Comparison of ENCODE assay signal across 10 cellular contexts in the genomic region with DNA sequence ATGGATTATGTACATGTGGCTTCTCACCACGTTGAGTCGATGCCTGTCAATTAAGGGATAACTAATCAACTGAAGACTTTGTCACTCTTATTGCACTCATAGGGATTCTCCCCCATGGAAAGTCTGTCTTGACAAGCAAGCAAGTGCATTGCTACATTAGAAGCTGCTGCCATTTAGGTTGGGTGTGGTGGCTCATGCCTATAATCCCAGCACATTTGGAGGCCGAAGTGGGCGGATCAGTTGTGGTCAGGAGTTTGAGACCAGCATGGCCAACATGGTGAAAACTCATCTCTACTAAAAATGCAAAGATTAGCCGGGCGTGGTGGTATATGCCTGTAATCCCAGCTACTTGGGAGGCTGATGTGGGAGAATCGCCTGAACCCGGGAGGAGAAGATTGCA. TPM values are rescaled to one million over a fixed set of nuclear protein-coding genes. Genes with fewer than 3 reads are reported as not detected.
A peak's percentile ranks its signal among the peaks of the same experiment; 100 is the strongest.
DNase-seq lines count a peak whose midpoint lies in the region; ATAC-seq and TF ChIP-seq lines count a peak whose summit lies in the region.
"Had no signal": no experiment of that assay in that cellular context is flagged by ENCODE, and none has a peak within 500 bp of the region (broad histone marks: within the 10 kb centered on the region; RNA-seq: fewer than 3 reads in every experiment).

No MANE protein-coding gene starts in this region.

- TF ChIP-seq CTCF in lower lobe of right lung (IDR thresholded peaks at IDR 0.05), result no peak
- TF ChIP-seq CTCF in tibial artery (IDR thresholded peaks at IDR 0.05), result no peak

- peaks cover 5% of the 10 kb centered on the region for H3K36me3 Mint-ChIP-seq in activated naive CD4-positive, alpha-beta T cell treated with anti-CD3 and anti-CD28 coated beads, Interleukin-2, amount 10 ng/mL, durations not matched to agents 7 days and 5 days
- H3K36me3 Mint-ChIP-seq in activated naive CD4-positive, alpha-beta T cell treated with anti-CD3 and anti-CD28 coated beads, Interleukin-2, amount 50 U/mL, for 72 hours, result peaks cover 0 to 5% of the 10 kb centered on the region in 2 donors
- H3K36me3 Mint-ChIP-seq in activated naive CD8-positive, alpha-beta T cell treated with anti-CD3 and anti-CD28 coated beads for 36 hours, result peaks cover 5% of the 10 kb centered on the region

- H3K4me3 ChIP-seq in lower lobe of right lung (no peak overlapping the region), tibial artery (no peak overlapping the region)

- H3K4me1 Mint-ChIP-seq in activated naive CD4-positive, alpha-beta T cell treated with anti-CD3 and anti-CD28 coated beads, Interleukin-2, amount 10 ng/mL, durations not matched to agents 7 days and 5 days, result peaks cover 41% of the 10 kb centered on the region
- H3K4me1 Mint-ChIP-seq in activated naive CD8-positive, alpha-beta T cell treated with anti-CD3 and anti-CD28 coated beads for 36 hours, result peaks cover 35% of the 10 kb centered on the region

- peak overlapping the region; percentile 71 for H3K4me3 Mint-ChIP-seq in activated naive CD4-positive, alpha-beta T cell treated with anti-CD3 and anti-CD28 coated beads, Interleukin-2, amount 10 ng/mL, durations not matched to agents 7 days and 5 days
- H3K4me3 Mint-ChIP-seq in activated naive CD8-positive, alpha-beta T cell treated with anti-CD3 and anti-CD28 coated beads for 36 hours, result peak overlapping the region; percentile 69

- intact Hi-C loops in lower lobe of right lung (cut with DNase I) (no loop called here), tibial artery (cut with DNase I; ENCODE audit: low total_unique reads) (loop anchor here (10.0 kb wide), 1 partner anchor 202 kb away; a partner anchor contains a TSS)

- peak overlapping the region; percentile 96 for H3K27ac ChIP-seq in lower lobe of right lung
- peak overlapping the region; percentile 96 to 99 for H3K27ac ChIP-seq in tibial artery
- H3K27ac ChIP-seq: SJSA1 had no signal

- peak overlapping the region; percentile 75 for H3K27ac Mint-ChIP-seq in activated naive CD4-positive, alpha-beta T cell treated with anti-CD3 and anti-CD28 coated beads, Interleukin-2, amount 10 ng/mL, durations not matched to agents 7 days and 5 days
- peak overlapping the region in 1 of 2 donors; percentile 96 for H3K27ac Mint-ChIP-seq in activated naive CD4-positive, alpha-beta T cell treated with anti-CD3 and anti-CD28 coated beads, Interleukin-2, amount 50 U/mL, for 72 hours
- H3K27ac Mint-ChIP-seq in activated naive CD8-positive, alpha-beta T cell treated with anti-CD3 and anti-CD28 coated beads for 36 hours, result peak overlapping the region; percentile 73

- peaks cover 2% of the 10 kb centered on the region for H3K9me3 Mint-ChIP-seq in activated naive CD4-positive, alpha-beta T cell treated with anti-CD3 and anti-CD28 coated beads, Interleukin-2, amount 10 ng/mL, durations not matched to agents 7 days and 5 days
- H3K9me3 Mint-ChIP-seq in activated naive CD4-positive, alpha-beta T cell treated with anti-CD3 and anti-CD28 coated beads, Interleukin-2, amount 50 U/mL, for 72 hours, result peaks cover 0 to 6% of the 10 kb centered on the region in 2 donors
- no peaks in the 10 kb centered on the region for H3K9me3 Mint-ChIP-seq in activated naive CD8-positive, alpha-beta T cell treated with anti-CD3 and anti-CD28 coated beads for 36 hours

- H3K27me3 ChIP-seq in lower lobe of right lung (ENCODE audit: low read depth), result no peaks in the 10 kb centered on the region
- no peaks in the 10 kb centered on the region for H3K27me3 ChIP-seq in tibial artery
- H3K27me3 ChIP-seq: SJSA1 had no signal

- H3K9me3 ChIP-seq in lower lobe of right lung (no peaks in the 10 kb centered on the region), tibial artery (no peaks in the 10 kb centered on the region)

- peaks cover 10% of the 10 kb centered on the region for H3K4me1 ChIP-seq in lower lobe of right lung
- H3K4me1 ChIP-seq in tibial artery, result peaks cover 0 to 24% (median 10%) of the 10 kb centered on the region in 4 donors

- no peaks in the 10 kb centered on the region for H3K27me3 Mint-ChIP-seq in activated naive CD4-positive, alpha-beta T cell treated with anti-CD3 and anti-CD28 coated beads, Interleukin-2, amount 10 ng/mL, durations not matched to agents 7 days and 5 days
- no peaks in the 10 kb centered on the region for H3K27me3 Mint-ChIP-seq in activated naive CD8-positive, alpha-beta T cell treated with anti-CD3 and anti-CD28 coated beads for 36 hours

- H3K36me3 ChIP-seq in lower lobe of right lung, result no peaks in the 10 kb centered on the region
- H3K36me3 ChIP-seq in tibial artery, result peaks cover 0 to 6% (median 0%) of the 10 kb centered on the region in 3 donors
- H3K36me3 ChIP-seq: SJSA1 had no signal

- ATAC-seq in activated naive CD4-positive, alpha-beta T cell treated with anti-CD3 and anti-CD28 coated beads, Interleukin-2, amount 50 U/mL, for 72 hours, result no peak
- ATAC-seq in lower lobe of right lung (no peak), HG02759 (IDR thresholded peaks at IDR 0.05; ENCODE audit: unreplicated experiment) (no peak)

- DNase-seq in activated naive CD4-positive, alpha-beta T cell treated with anti-CD3 and anti-CD28 coated beads, Interleukin-2, amount 10 ng/mL, durations not matched to agents 7 days and 5 days, result no peak
- DNase-seq in activated naive CD4-positive, alpha-beta T cell treated with anti-CD3 and anti-CD28 coated beads, Interleukin-2, amount 50 U/mL, for 72 hours (ENCODE audit: low spot score in 2 of 2), result no peak
- DNase-seq in activated naive CD8-positive, alpha-beta T cell treated with anti-CD3 and anti-CD28 coated beads for 36 hours, result no peak
- no peak for DNase-seq in lower lobe of right lung
- no peak for DNase-seq in tibial artery
- DNase-seq in amygdala (lab: John Stamatoyannopoulos, UW), result no peak
- no peak for DNase-seq in SW 1271 (lab: John Stamatoyannopoulos, UW)

- CTCF ChIA-PET in activated naive CD4-positive, alpha-beta T cell treated with anti-CD3 and anti-CD28 coated beads, Interleukin-2, amount 10 ng/mL, durations not matched to agents 7 days and 5 days (lab: Charles Lee), result interaction anchor here (0.8 kb wide), 1 partner anchor 9 kb away, joined by 3 read pairs; no protein-coding TSS in a partner anchor

RNA-seq across cellular contexts. Expression of a gene that starts 18.3 kb away (rescaled TPM):
- total RNA-seq in activated naive CD4-positive, alpha-beta T cell treated with anti-CD3 and anti-CD28 coated beads, Interleukin-2, amount 50 U/mL, for 72 hours, result 1 to 10 TPM; 5.2 to 5.8 TPM
- 1 to 10 TPM; 6.1 to 6.8 TPM for total RNA-seq in activated naive CD8-positive, alpha-beta T cell treated with anti-CD3 and anti-CD28 coated beads for 36 hours
- 14.7 TPM for total RNA-seq in lower lobe of right lung
- total RNA-seq: HT1080 had no signal

RNA-seq across cellular contexts. Expression of a gene that starts 32.1 kb away (rescaled TPM):
- total RNA-seq in activated naive CD4-positive, alpha-beta T cell treated with anti-CD3 and anti-CD28 coated beads, Interleukin-2, amount 50 U/mL, for 72 hours, result 10 to 100 TPM; 30.7 to 36.0 TPM
- 10 to 100 TPM; 26.4 to 30.5 TPM for total RNA-seq in activated naive CD8-positive, alpha-beta T cell treated with anti-CD3 and anti-CD28 coated beads for 36 hours
- 18.6 TPM for total RNA-seq in lower lobe of right lung

RNA-seq across cellular contexts. Expression of a gene that starts 40.9 kb away (rescaled TPM):
- 100 to 1,000 TPM; 268 to 366 TPM for total RNA-seq in activated naive CD4-positive, alpha-beta T cell treated with anti-CD3 and anti-CD28 coated beads, Interleukin-2, amount 50 U/mL, for 72 hours
- total RNA-seq in activated naive CD8-positive, alpha-beta T cell treated with anti-CD3 and anti-CD28 coated beads for 36 hours, result 100 to 1,000 TPM; 344 to 347 TPM
- 241 TPM for total RNA-seq in lower lobe of right lung

RNA-seq across cellular contexts. Expression of a gene that starts 48.3 kb away (rescaled TPM):
- total RNA-seq in activated naive CD4-positive, alpha-beta T cell treated with anti-CD3 and anti-CD28 coated beads, Interleukin-2, amount 50 U/mL, for 72 hours, result 100 to 1,000 TPM in 1 of 2 donors, 10 to 100 TPM in 1; 75.7 to 100 TPM
- 10 to 100 TPM; 85.5 to 90.9 TPM for total RNA-seq in activated naive CD8-positive, alpha-beta T cell treated with anti-CD3 and anti-CD28 coated beads for 36 hours
- 57.0 TPM for total RNA-seq in lower lobe of right lung
